Comparison of ENCODE assay signal across 14 cellular contexts in genomic region chr6:13769655-13770053, GRCh38. TPM values are rescaled to one million over a fixed set of nuclear protein-coding genes. Genes with fewer than 3 reads are reported as not detected.
A peak's percentile ranks its signal among the peaks of the same experiment; 100 is the strongest.
DNase-seq lines count a peak whose midpoint lies in the region; ATAC-seq and TF ChIP-seq lines count a peak whose summit lies in the region.
"Had no signal": no experiment of that assay in that cellular context is flagged by ENCODE, and none has a peak within 500 bp of the region (broad histone marks: within the 10 kb centered on the region; RNA-seq: fewer than 3 reads in every experiment).

No MANE protein-coding gene starts in this region.

- H3K27me3 ChIP-seq in right cardiac atrium (ENCODE audit: control insufficient read depth, insufficient read depth) (no peaks in the 10 kb centered on the region), dorsolateral prefrontal cortex (no peaks in the 10 kb centered on the region)
- H3K27me3 ChIP-seq: upper lobe of left lung had no signal

- intact Hi-C loops in right cardiac atrium (cut with DNase I) = loop anchor here in 1 of 4 donors (5.0 kb wide), 1 partner anchor 57 kb away; the partner anchor contains the start of gene RANBP9
- intact Hi-C loops in left ventricle myocardium superior (cut with micrococcal nuclease) = no loop called here
- intact Hi-C loops in dorsolateral prefrontal cortex (cut with DNase I) = loop anchor here in 1 of 2 donors (5.0 kb wide), 1 partner anchor 57 kb away; the partner anchor contains the start of gene RANBP9

- H3K36me3 Mint-ChIP-seq in stimulated activated naive B cell treated with anti-CD40 and anti-IgM and Interleukin-4, amounts not matched to agents 10 μg/mL and 1 μg/mL and 100 μg/mL, for 72 hours = peaks cover 0 to 14% of the 10 kb centered on the region in 2 donors
- H3K36me3 Mint-ChIP-seq: memory B cell had no signal

- H3K27ac ChIP-seq in right cardiac atrium (ENCODE audit: low read length) = no peak overlapping the region
- H3K27ac ChIP-seq in dorsolateral prefrontal cortex = no peak overlapping the region
- H3K27ac ChIP-seq: upper lobe of left lung had no signal

- no peak overlapping the region for H3K4me3 Mint-ChIP-seq in stimulated activated naive B cell treated with anti-CD40 and anti-IgM and Interleukin-4, amounts not matched to agents 10 μg/mL and 1 μg/mL and 100 μg/mL, for 72 hours
- H3K4me3 Mint-ChIP-seq: memory B cell had no signal

- WGBS in right cardiac atrium = 86% methylated on average over 27 of the region's 27 CpGs

- no peaks in the 10 kb centered on the region for H3K9me3 ChIP-seq in right cardiac atrium (ENCODE audit: control insufficient read depth, low read length)
- H3K9me3 ChIP-seq: HAP-1, upper lobe of left lung had no signal

- no peaks in the 10 kb centered on the region for H3K4me1 ChIP-seq in right cardiac atrium (ENCODE audit: control insufficient read depth, insufficient read depth, low read length)

- H3K4me1 Mint-ChIP-seq in stimulated activated naive B cell treated with anti-CD40 and anti-IgM and Interleukin-4, amounts not matched to agents 10 μg/mL and 1 μg/mL and 100 μg/mL, for 72 hours = peaks cover 21 to 34% of the 10 kb centered on the region in 2 donors

- H3K9me3 Mint-ChIP-seq in stimulated activated naive B cell treated with anti-CD40 and anti-IgM and Interleukin-4, amounts not matched to agents 10 μg/mL and 1 μg/mL and 100 μg/mL, for 72 hours = no peaks in the 10 kb centered on the region
- H3K9me3 Mint-ChIP-seq: memory B cell had no signal

- peak in 4 of 56 donors; percentile 21 to 29 (median 24) for TF ChIP-seq CTCF in dorsolateral prefrontal cortex (IDR thresholded peaks at IDR 0.05 in 54 of 56, conservative IDR thresholded peaks at IDR 0.05 in 2 of 56; ENCODE audit: low read depth in 1 of 56, partially characterized antibody in 56 of 56)

- H3K27ac Mint-ChIP-seq in stimulated activated naive B cell treated with anti-CD40 and anti-IgM and Interleukin-4, amounts not matched to agents 10 μg/mL and 1 μg/mL and 100 μg/mL, for 72 hours = no peak overlapping the region
- H3K27ac Mint-ChIP-seq: memory B cell, progenitor cell of endocrine pancreas had no signal

- DNase-seq in right cardiac atrium (peak; percentile 31 to 53 (median 41)), left ventricle myocardium superior (no peak), T-helper 9 cell (peak; percentile 8), iPS-NIHi11 (ENCODE audit: low spot score) (peak; percentile 78), dorsolateral prefrontal cortex (no peak)
- DNase-seq in stimulated activated naive B cell treated with anti-CD40 and anti-IgM and Interleukin-4, amounts not matched to agents 10 μg/mL and 1 μg/mL and 100 μg/mL, for 72 hours = no peak
- DNase-seq in effector CD8-positive, alpha-beta T cell (lab: John Stamatoyannopoulos, UW) = no peak
- DNase-seq: dermis blood vessel endothelial cell, GDM1 had no signal

- H3K27me3 Mint-ChIP-seq in stimulated activated naive B cell treated with anti-CD40 and anti-IgM and Interleukin-4, amounts not matched to agents 10 μg/mL and 1 μg/mL and 100 μg/mL, for 72 hours = no peaks in the 10 kb centered on the region

- ATAC-seq in right cardiac atrium = peak; percentile 34 to 44
- no peak for ATAC-seq in left ventricle myocardium superior
- no peak for ATAC-seq in stimulated activated naive B cell treated with anti-CD40 and anti-IgM and Interleukin-4, amounts not matched to agents 10 μg/mL and 1 μg/mL and 100 μg/mL, for 72 hours (replicated peaks)
- no peak for ATAC-seq in HG03342 (IDR thresholded peaks at IDR 0.05; ENCODE audit: unreplicated experiment)

- H3K4me3 ChIP-seq in right cardiac atrium (ENCODE audit: low read length) (no peak overlapping the region), dorsolateral prefrontal cortex (no peak overlapping the region)
- H3K4me3 ChIP-seq: HAP-1, upper lobe of left lung had no signal

RNA-seq across cellular contexts. Expression of gene MCUR1, which starts 44.7 kb away (rescaled TPM):
- 10 to 100 TPM; 21.6 to 26.1 (median 25.0) TPM for total RNA-seq in right cardiac atrium
- 20.7 TPM for polyA plus RNA-seq in right cardiac atrium
- 30.8 TPM for total RNA-seq in left ventricle myocardium superior
- 10 to 100 TPM; 22.6 to 50.0 (median 35.4) TPM for total RNA-seq in dorsolateral prefrontal cortex

RNA-seq across cellular contexts. Expression of gene RANBP9, which starts 58.0 kb away (rescaled TPM):
- total RNA-seq in right cardiac atrium = 10 to 100 TPM; 31.1 to 35.4 (median 33.0) TPM
- 19.0 TPM for polyA plus RNA-seq in right cardiac atrium
- total RNA-seq in left ventricle myocardium superior = 31.9 TPM
- total RNA-seq in dorsolateral prefrontal cortex = 10 to 100 TPM; 48.7 to 98.0 (median 80.1) TPM

Comparison
In these comparisons a context has a peak if more than half of its experiments do, and no peak if none do; other contexts are left out.
1. ATAC-seq: peak in right cardiac atrium (2 of 2); none in left ventricle myocardium superior (single experiment), stimulated activated naive B cell treated with anti-CD40 and anti-IgM and Interleukin-4, amounts not matched to agents 10 μg/mL and 1 μg/mL and 100 μg/mL, for 72 hours (0 of 2) and HG03342 (single experiment).
2. DNase-seq: peak in right cardiac atrium (3 of 3), T-helper 9 cell (single experiment) and iPS-NIHi11 (single experiment); none in left ventricle myocardium superior (single experiment), stimulated activated naive B cell treated with anti-CD40 and anti-IgM and Interleukin-4, amounts not matched to agents 10 μg/mL and 1 μg/mL and 100 μg/mL, for 72 hours (single experiment), effector CD8-positive, alpha-beta T cell (single experiment) and dorsolateral prefrontal cortex (0 of 10).